Comparison of ENCODE assay signal across 16 cellular contexts in genomic region chrX:119539872-119540271, GRCh38. TPM values are rescaled to one million over a fixed set of nuclear protein-coding genes. Genes with fewer than 3 reads are reported as not detected.
A peak's percentile ranks its signal among the peaks of the same experiment; 100 is the strongest.
DNase-seq lines count a peak whose midpoint lies in the region; ATAC-seq and TF ChIP-seq lines count a peak whose summit lies in the region.
"Had no signal": no experiment of that assay in that cellular context is flagged by ENCODE, and none has a peak within 500 bp of the region (broad histone marks: within the 10 kb centered on the region; RNA-seq: fewer than 3 reads in every experiment).

No MANE protein-coding gene starts in this region.

- 64% methylated on average over 2 of the region's 2 CpGs; no CpG with 5 or more reads in 1 of the 2 experiments for WGBS in endodermal cell (ENCODE audit: insufficient coverage in 1 of 2, insufficient read length in 1 of 2), 2 experiments

- no peak for TF ChIP-seq POLR2A in GM18505 (IDR thresholded peaks at IDR 0.05; ENCODE audit: borderline replicate concordance, extremely low read depth, insufficient read depth, insufficient read length)

- CTCF ChIA-PET in PC-3 (lab: Charles Lee) = no interaction called here

- H4K20me1 ChIP-seq in PC-3 (ENCODE audit: low read length) = no peaks in the 10 kb centered on the region
- H4K20me1 ChIP-seq: BLaER1 had no signal

- POLR2A ChIA-PET in PC-3 (lab: Charles Lee; ENCODE audit: unreplicated experiment) = no interaction called here

- BruUV-seq in PC-3 (replicated peaks; lab: Mats Ljungman, UMichigan) = no TSS peak

- H3K9ac ChIP-seq in PC-3 (ENCODE audit: low read length) = no peak overlapping the region
- H3K9ac ChIP-seq in endodermal cell (ENCODE audit: extremely low read depth, low read length, poor library complexity, severe bottlenecking) = no peak overlapping the region
- H3K9ac ChIP-seq: BLaER1 had no signal

- H3K9me3 ChIP-seq in PC-3 (ENCODE audit: low read length) = no peaks in the 10 kb centered on the region
- no peaks in the 10 kb centered on the region for H3K9me3 ChIP-seq in endodermal cell (ENCODE audit: control insufficient read depth, low read length)
- H3K9me3 ChIP-seq: BLaER1 had no signal

- peaks cover 26% of the 10 kb centered on the region for H3K36me3 Mint-ChIP-seq in endodermal cell (ENCODE audit: low read depth)
- H3K36me3 Mint-ChIP-seq: natural killer cell treated with Interleukin-12 subunit alpha and Interleukin-12 subunit beta and Interleukin-15 and Interleukin-18, amount 100 ng/mL, for 72 hours had no signal

- H3K4me3 ChIP-seq in PC-3 (ENCODE audit: low read length) = no peak overlapping the region
- H3K4me3 ChIP-seq in endodermal cell (ENCODE audit: low read length) = no peak overlapping the region
- H3K4me3 ChIP-seq: BLaER1 had no signal

- peaks cover 4% of the 10 kb centered on the region for H3K36me3 ChIP-seq in PC-3 (ENCODE audit: low read depth, low read length)
- peaks cover 8% of the 10 kb centered on the region for H3K36me3 ChIP-seq in endodermal cell (ENCODE audit: control insufficient read depth, insufficient read depth, low read length)

- H3K27ac ChIP-seq in PC-3 (ENCODE audit: low read length) (no peak overlapping the region), endodermal cell (ENCODE audit: low read depth, low read length) (no peak overlapping the region)
- H3K27ac ChIP-seq: BLaER1 had no signal

- H3K4me2 ChIP-seq in PC-3 (ENCODE audit: low read length) = no peak overlapping the region
- H3K4me2 ChIP-seq: BLaER1 had no signal

- no peaks in the 10 kb centered on the region for H3K4me1 ChIP-seq in PC-3 (ENCODE audit: insufficient read depth, low read length)
- no peaks in the 10 kb centered on the region for H3K4me1 ChIP-seq in endodermal cell (ENCODE audit: control insufficient read depth, insufficient read depth, low read length)
- H3K4me1 ChIP-seq: BLaER1 had no signal

- H3K9me3 Mint-ChIP-seq in endodermal cell = peaks cover 41% of the 10 kb centered on the region
- H3K9me3 Mint-ChIP-seq: natural killer cell treated with Interleukin-12 subunit alpha and Interleukin-12 subunit beta and Interleukin-15 and Interleukin-18, amount 100 ng/mL, for 72 hours; T-helper 1 cell treated with Interleukin-12 subunit alpha and Interleukin-12 subunit beta and Interleukin-4 antibody, amounts not matched to agents 30 μg/mL and 1 μg/mL, for 36 hours had no signal

- H3K27ac Mint-ChIP-seq in endodermal cell = no peak overlapping the region
- H3K27ac Mint-ChIP-seq: natural killer cell treated with Interleukin-12 subunit alpha and Interleukin-12 subunit beta and Interleukin-15 and Interleukin-18, amount 100 ng/mL, for 72 hours; T-helper 1 cell treated with Interleukin-12 subunit alpha and Interleukin-12 subunit beta and Interleukin-4 antibody, amounts not matched to agents 30 μg/mL and 1 μg/mL, for 36 hours had no signal

- H3K9me2 ChIP-seq in PC-3 (replicated peaks; ENCODE audit: low read length) = no peaks in the 10 kb centered on the region

- ATAC-seq in PC-3 (no peak), GM21367 (IDR thresholded peaks at IDR 0.05; ENCODE audit: unreplicated experiment) (no peak), GM18505 (IDR thresholded peaks at IDR 0.05; ENCODE audit: unreplicated experiment) (no peak)
- ATAC-seq: natural killer cell treated with Interleukin-12 subunit alpha and Interleukin-12 subunit beta and Interleukin-15 and Interleukin-18, amount 100 ng/mL, for 72 hours had no signal

- no peak overlapping the region for H3K4me3 Mint-ChIP-seq in endodermal cell
- H3K4me3 Mint-ChIP-seq: natural killer cell treated with Interleukin-12 subunit alpha and Interleukin-12 subunit beta and Interleukin-15 and Interleukin-18, amount 100 ng/mL, for 72 hours; T-helper 1 cell treated with Interleukin-12 subunit alpha and Interleukin-12 subunit beta and Interleukin-4 antibody, amounts not matched to agents 30 μg/mL and 1 μg/mL, for 36 hours had no signal

- H3K27me3 Mint-ChIP-seq in endodermal cell (ENCODE audit: insufficient read depth) = no peaks in the 10 kb centered on the region

- TF ChIP-seq CTCF in GM12873 (IDR thresholded peaks at IDR 0.05; ENCODE audit: insufficient read depth, low read depth, low read length, missing control alignments) = peak; percentile 28
- peak; percentile 38 for TF ChIP-seq CTCF in PC-3 (conservative IDR thresholded peaks at IDR 0.05; ENCODE audit: low read depth, low read length)
- TF ChIP-seq CTCF in endodermal cell (conservative IDR thresholded peaks at IDR 0.05) = peak; percentile 55

- H3K4me1 Mint-ChIP-seq in endodermal cell = no peaks in the 10 kb centered on the region

- no peaks in the 10 kb centered on the region for H3K79me2 ChIP-seq in PC-3 (ENCODE audit: low read length)

- no peaks in the 10 kb centered on the region for H3F3A ChIP-seq in PC-3 (ENCODE audit: low read length, unreplicated experiment)

- intact Hi-C loops in PC-3 (cut with micrococcal nuclease) = no loop called here

- DNase-seq in COLO829 (ENCODE audit: low spot score) (peak; percentile 23), PC-3 (no peak), endodermal cell (peak; percentile 49), HUDEP-2 (lab: John Stamatoyannopoulos, UW; ENCODE audit: unreplicated experiment in 76 of 76) (no peak), HT-29 (ENCODE audit: low spot score) (no peak)
- DNase-seq: EL; IMR-90; NCI-H510A; retina; stimulated activated CD4-positive, alpha-beta T cell treated with anti-CD3 and anti-CD28 coated beads, Interleukin-2, amount 100 ng/mL, for 48 hours had no signal

- H2AFZ ChIP-seq in PC-3 (ENCODE audit: low read length) = no peak overlapping the region

- H3K27me3 ChIP-seq in PC-3 (ENCODE audit: low read length) (no peaks in the 10 kb centered on the region), endodermal cell (ENCODE audit: control insufficient read depth, insufficient read depth, low read length, poor library complexity, severe bottlenecking) (no peaks in the 10 kb centered on the region)
- H3K27me3 ChIP-seq: BLaER1 had no signal

RNA-seq across cellular contexts. Expression of gene STEEP1, which starts 25.3 kb away (rescaled TPM):
- 84.3 and 104 TPM in 2 replicates for total RNA-seq in PC-3 (2014; rRNA removed)
- 10 to 100 TPM; 18.7 to 19.8 TPM for total RNA-seq in endodermal cell
- 17.0 TPM for polyA plus RNA-seq in endodermal cell (2013, experiment 1 of 2)
- 16.1 TPM for polyA plus RNA-seq in endodermal cell (2013, experiment 2 of 2)
- total RNA-seq in HT-29 (2014; rRNA removed; shearing (Covaris generic)) = 38.0 and 38.3 TPM in 2 replicates

RNA-seq across cellular contexts. Expression of gene UBE2A, which starts 34.5 kb away (rescaled TPM):
- 36.7 and 46.6 TPM in 2 replicates for total RNA-seq in PC-3 (2014; rRNA removed)
- total RNA-seq in endodermal cell = 10 to 100 TPM; 59.7 to 64.0 TPM
- 61.0 TPM for polyA plus RNA-seq in endodermal cell (2013, experiment 1 of 2)
- 62.0 TPM for polyA plus RNA-seq in endodermal cell (2013, experiment 2 of 2)
- 22.6 and 26.2 TPM in 2 replicates for total RNA-seq in HT-29 (2014; rRNA removed; shearing (Covaris generic))

Comparison
In these comparisons a context has a peak if more than half of its experiments do, and no peak if none do; other contexts are left out.
1. DNase-seq: peak in COLO829 (single experiment) and endodermal cell (single experiment); none in PC-3 (single experiment), HUDEP-2 (0 of 76) and HT-29 (single experiment).
2. Peak in every context shown above with its lines, with median percentiles within 50 percentile points of each other: CTCF ChIP-seq.